Comparison of ENCODE assay signal across 16 cellular contexts in the genomic region with DNA sequence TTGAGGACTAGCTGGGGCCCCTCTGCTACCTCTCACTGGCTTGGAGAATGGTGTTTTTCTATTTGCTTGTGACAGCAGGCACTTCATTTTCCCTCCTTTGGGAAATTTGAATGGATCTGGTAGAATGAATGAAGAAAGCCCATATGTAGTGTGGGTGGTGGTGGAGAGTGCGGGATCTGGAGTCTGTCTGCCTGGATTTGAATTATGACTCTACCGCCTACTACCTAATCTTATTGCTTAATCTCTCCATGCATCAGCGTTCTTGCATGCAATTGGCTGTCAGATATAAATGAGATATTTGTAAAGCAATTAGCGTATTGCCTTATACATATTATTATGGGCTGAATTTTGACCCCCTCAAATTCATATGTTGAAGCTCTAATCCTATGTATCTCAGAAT.
DNase-seq lines count a peak whose midpoint lies in the region; ATAC-seq and TF ChIP-seq lines count a peak whose summit lies in the region.
"Had no signal": no experiment of that assay in that cellular context is flagged by ENCODE, and none has a peak within 500 bp of the region (broad histone marks: within the 10 kb centered on the region; RNA-seq: fewer than 3 reads in every experiment).

No MANE protein-coding gene starts in this region.

- H3K4me3 ChIP-seq in fibroblast of mammary gland (ENCODE audit: control insufficient read depth, low read depth, low read length) (no peak overlapping the region), skeletal muscle cell (ENCODE audit: low read depth, low read length) (no peak overlapping the region)
- H3K4me3 ChIP-seq: BLaER1 treated with 17β-estradiol and CSF1 and Interleukin-3, amounts not matched to agents 10 nM and 100 nM; MG63 had no signal

- TF ChIP-seq RAD21 in Ishikawa (IDR thresholded peaks at IDR 0.05; ENCODE audit: low read depth) = no peak

- no peak for TF ChIP-seq CTCF in fibroblast of mammary gland (conservative IDR thresholded peaks at IDR 0.05; ENCODE audit: control insufficient read depth, insufficient read depth, low read depth, low read length)

- TF ChIP-seq EP300 in Ishikawa (IDR thresholded peaks at IDR 0.05; ENCODE audit: borderline replicate concordance) = no peak

- peak; percentile 40 for DNase-seq in NCI-H82 (lab: John Stamatoyannopoulos, UW)
- no peak for DNase-seq in NCI-H82 treated with DMSO at 0.1 percent for 48 hours (lab: John Stamatoyannopoulos, UW; ENCODE audit: unreplicated experiment)
- peak; percentile 69 for DNase-seq in fibroblast of mammary gland (ENCODE audit: low read depth)
- DNase-seq in skeletal muscle cell (ENCODE audit: low read depth) = peak; percentile 19
- no peak for DNase-seq in SW 1271 (lab: John Stamatoyannopoulos, UW)
- DNase-seq in iPS-NIHi11 (ENCODE audit: low spot score) = no peak
- DNase-seq: 8988T; CD8-positive, alpha-beta memory T cell; HCEC 1CT; MG63; NCI-H187 treated with DMSO at 0.1 percent for 48 hours; NCI-H526 treated with DMSO at 0.1 percent for 48 hours; SHP77 treated with DMSO at 0.1 percent for 48 hours had no signal

- ATAC-seq in HG03045 (IDR thresholded peaks at IDR 0.05; ENCODE audit: unreplicated experiment) = no peak

TF ChIP-seq in Ishikawa, 13 proteins besides CTCF, POLR2A, EP300 and RAD21:
- TF ChIP-seq YY1 (IDR thresholded peaks at IDR 0.05; ENCODE audit: low read depth) = no peak
- TF ChIP-seq CEBPB (IDR thresholded peaks at IDR 0.05) = 0 out of 2 replicates have a peak, but pooled peaks have one; percentile 22
- TF ChIP-seq EGR1 (IDR thresholded peaks at IDR 0.05) = no peak

Comparison
In these comparisons a context has a peak if more than half of its experiments do, and no peak if none do; other contexts are left out.
1. DNase-seq: peak in NCI-H82 (single experiment), fibroblast of mammary gland (single experiment) and skeletal muscle cell (single experiment); none in NCI-H82 treated with DMSO at 0.1 percent for 48 hours (single experiment), SW 1271 (0 of 2) and iPS-NIHi11 (single experiment).